In genomic region chr2:44120428-44120827, GRCh38 we compare ENCODE assay signal across 10 cellular contexts. TPM values are rescaled to one million over a fixed set of nuclear protein-coding genes. Genes with fewer than 3 reads are reported as not detected.
DNase-seq lines count a peak whose midpoint lies in the region; ATAC-seq and TF ChIP-seq lines count a peak whose summit lies in the region.
"Had no signal": no experiment of that assay in that cellular context is flagged by ENCODE, and none has a peak within 500 bp of the region (broad histone marks: within the 10 kb centered on the region; RNA-seq: fewer than 3 reads in every experiment).

No MANE protein-coding gene starts in this region.

- in situ Hi-C loops in gastrocnemius medialis (cut with MboI; ENCODE audit: low sequenced_read_pairs in 4 of 4): no loop called here

- H3K27ac Mint-ChIP-seq in HFFc6 (peak overlapping the region; percentile 51; the same call in 1 of the 2 replicates), T-helper 17 cell (no peak overlapping the region)
- H3K27ac Mint-ChIP-seq: naive B cell had no signal

- DNase-seq in A172 (ENCODE audit: low spot score): peak; percentile 78
- peak; percentile 92 for DNase-seq in HFFc6
- no peak for DNase-seq in T-helper 17 cell
- DNase-seq in epidermal melanocyte (ENCODE audit: insufficient read length, low spot score): peak; percentile 28
- no peak for DNase-seq in NCI-H526 treated with DMSO at 0.1 percent for 48 hours (lab: John Stamatoyannopoulos, UW)
- DNase-seq in gastrocnemius medialis: no peak
- DNase-seq in pons (ENCODE audit: low spot score): no peak
- DNase-seq: naive B cell had no signal

- H3K36me3 Mint-ChIP-seq in HFFc6 (ENCODE audit: low read depth) (no peaks in the 10 kb centered on the region), T-helper 17 cell (ENCODE audit: low read depth) (no peaks in the 10 kb centered on the region)
- H3K36me3 Mint-ChIP-seq: naive B cell had no signal

- H3K36me3 ChIP-seq in gastrocnemius medialis: no peaks in the 10 kb centered on the region

- peaks cover 2% of the 10 kb centered on the region for H3K27me3 Mint-ChIP-seq in HFFc6 (ENCODE audit: insufficient read depth)
- H3K27me3 Mint-ChIP-seq in T-helper 17 cell: peaks cover 12% of the 10 kb centered on the region
- H3K27me3 Mint-ChIP-seq: naive B cell had no signal

- intact Hi-C loops in gastrocnemius medialis (cut with DNase I; ENCODE audit: low total_unique reads): no loop called here

- TF ChIP-seq POLR2A in gastrocnemius medialis (IDR thresholded peaks at IDR 0.05): no peak

- H3K4me3 Mint-ChIP-seq in HFFc6 (no peak overlapping the region), T-helper 17 cell (no peak overlapping the region)
- H3K4me3 Mint-ChIP-seq: naive B cell had no signal

- H3K27me3 ChIP-seq in gastrocnemius medialis: no peaks in the 10 kb centered on the region

- H3K4me3 ChIP-seq in gastrocnemius medialis: no peak overlapping the region

- ATAC-seq in T-helper 17 cell (peak; percentile 82), esophagus mucosa (no peak), gastrocnemius medialis (no peak)
- ATAC-seq: Panc1 had no signal

- no peaks in the 10 kb centered on the region for H3K9me3 ChIP-seq in T-helper 17 cell (ENCODE audit: control insufficient read depth, low read length, poor library complexity, severe bottlenecking)
- H3K9me3 ChIP-seq in gastrocnemius medialis: no peaks in the 10 kb centered on the region

- no peaks in the 10 kb centered on the region for H3K9me3 Mint-ChIP-seq in HFFc6

- H3K4me1 Mint-ChIP-seq in HFFc6 (ENCODE audit: low read depth) (peaks cover 27% of the 10 kb centered on the region), T-helper 17 cell (peaks cover 4% of the 10 kb centered on the region)

- no peak for TF ChIP-seq CTCF in HFFc6 (IDR thresholded peaks at IDR 0.05)
- TF ChIP-seq CTCF in gastrocnemius medialis (IDR thresholded peaks at IDR 0.05 in 4 of 5, conservative IDR thresholded peaks at IDR 0.05 in 1 of 5): no peak

- H3K27ac ChIP-seq in gastrocnemius medialis: no peak overlapping the region

- H3K4me1 ChIP-seq in gastrocnemius medialis: peaks cover 0 to 2% of the 10 kb centered on the region in 2 donors

RNA-seq across cellular contexts. Expression of gene PPM1B, which starts 48.2 kb away (rescaled TPM):
- 33.8 and 38.2 TPM in 2 replicates for total RNA-seq in A172 (2014; rRNA removed; shearing (Covaris generic))
- 10 to 100 TPM; 22.8 to 31.6 (median 27.1) TPM for total RNA-seq in HFFc6 (2021; fragmentation: NEBNext Ultra II Directional; extraction: Animal tissue kit (Norgen Biotek cat#: 25700))
- total RNA-seq in T-helper 17 cell (10 to 100 TPM; 72.7 to 82.7 TPM), esophagus mucosa (20.0 TPM), gastrocnemius medialis (100 to 1,000 TPM in 2 of 4 donors, 10 to 100 TPM in 2; 73.5 to 124 (median 101) TPM)

Comparison
In these comparisons a context has a peak if more than half of its experiments do, and no peak if none do; other contexts are left out.
1. DNase-seq: peak in A172 (single experiment), HFFc6 (single experiment) and epidermal melanocyte (single experiment); none in T-helper 17 cell (0 of 3), NCI-H526 treated with DMSO at 0.1 percent for 48 hours (single experiment), gastrocnemius medialis (0 of 2) and pons (single experiment).